In the genomic region with DNA sequence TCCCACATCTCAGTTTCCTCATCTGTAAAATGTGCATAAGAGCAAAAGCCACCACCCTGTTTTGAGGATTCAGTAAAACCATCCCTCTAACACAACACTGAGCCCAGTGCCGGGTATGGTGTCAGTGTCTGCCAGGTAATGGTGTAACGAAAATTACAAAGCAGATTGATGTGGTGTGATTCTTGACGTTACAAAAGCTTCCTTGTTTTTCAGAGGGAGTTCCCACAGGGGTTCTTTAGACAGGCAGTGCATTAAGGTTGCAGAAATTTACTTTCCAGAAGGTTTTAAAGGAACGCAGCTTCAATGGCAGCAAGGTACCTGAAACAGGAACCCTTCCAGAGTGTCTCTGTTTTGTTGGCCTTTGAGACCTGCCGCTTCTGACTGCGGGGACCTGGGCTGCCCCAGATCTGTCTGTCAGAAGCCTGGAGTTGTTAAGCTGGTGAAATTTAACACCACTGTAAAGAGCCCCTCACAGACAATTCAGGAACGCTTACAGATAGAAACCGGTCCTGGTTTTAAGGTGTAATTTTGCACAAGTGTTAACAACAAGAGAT, we compare ENCODE assay signal across 1 cellular context.
A peak's percentile ranks its signal among the peaks of the same experiment; 100 is the strongest.
TF ChIP-seq lines count a peak whose summit lies in the region.

No MANE protein-coding gene starts in this region.

TF ChIP-seq in GM12878, 131 proteins besides CTCF, POLR2A, EP300 and RAD21 (continued from another document):
- TF ChIP-seq, protein P1, sequence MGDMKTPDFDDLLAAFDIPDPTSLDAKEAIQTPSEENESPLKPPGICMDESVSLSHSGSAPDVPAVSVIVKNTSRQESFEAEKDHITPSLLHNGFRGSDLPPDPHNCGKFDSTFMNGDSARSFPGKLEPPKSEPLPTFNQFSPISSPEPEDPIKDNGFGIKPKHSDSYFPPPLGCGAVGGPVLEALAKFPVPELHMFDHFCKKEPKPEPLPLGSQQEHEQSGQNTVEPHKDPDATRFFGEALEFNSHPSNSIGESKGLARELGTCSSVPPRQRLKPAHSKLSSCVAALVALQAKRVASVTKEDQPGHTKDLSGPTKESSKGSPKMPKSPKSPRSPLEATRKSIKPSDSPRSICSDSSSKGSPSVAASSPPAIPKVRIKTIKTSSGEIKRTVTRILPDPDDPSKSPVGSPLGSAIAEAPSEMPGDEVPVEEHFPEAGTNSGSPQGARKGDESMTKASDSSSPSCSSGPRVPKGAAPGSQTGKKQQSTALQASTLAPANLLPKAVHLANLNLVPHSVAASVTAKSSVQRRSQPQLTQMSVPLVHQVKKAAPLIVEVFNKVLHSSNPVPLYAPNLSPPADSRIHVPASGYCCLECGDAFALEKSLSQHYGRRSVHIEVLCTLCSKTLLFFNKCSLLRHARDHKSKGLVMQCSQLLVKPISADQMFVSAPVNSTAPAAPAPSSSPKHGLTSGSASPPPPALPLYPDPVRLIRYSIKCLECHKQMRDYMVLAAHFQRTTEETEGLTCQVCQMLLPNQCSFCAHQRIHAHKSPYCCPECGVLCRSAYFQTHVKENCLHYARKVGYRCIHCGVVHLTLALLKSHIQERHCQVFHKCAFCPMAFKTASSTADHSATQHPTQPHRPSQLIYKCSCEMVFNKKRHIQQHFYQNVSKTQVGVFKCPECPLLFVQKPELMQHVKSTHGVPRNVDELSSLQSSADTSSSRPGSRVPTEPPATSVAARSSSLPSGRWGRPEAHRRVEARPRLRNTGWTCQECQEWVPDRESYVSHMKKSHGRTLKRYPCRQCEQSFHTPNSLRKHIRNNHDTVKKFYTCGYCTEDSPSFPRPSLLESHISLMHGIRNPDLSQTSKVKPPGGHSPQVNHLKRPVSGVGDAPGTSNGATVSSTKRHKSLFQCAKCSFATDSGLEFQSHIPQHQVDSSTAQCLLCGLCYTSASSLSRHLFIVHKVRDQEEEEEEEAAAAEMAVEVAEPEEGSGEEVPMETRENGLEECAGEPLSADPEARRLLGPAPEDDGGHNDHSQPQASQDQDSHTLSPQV (IDR thresholded peaks at IDR 0.05) = no peak
- TF ChIP-seq HDAC6 (IDR thresholded peaks at IDR 0.05; ENCODE audit: unreplicated experiment) (no peak), RUNX3 (IDR thresholded peaks at IDR 0.05; ENCODE audit: low read length) (peak; percentile 41; the same call in 1 of the 2 replicates), CREB1 (IDR thresholded peaks at IDR 0.05; ENCODE audit: low read depth) (peak; percentile 52; the same call in 1 of the 2 replicates), MTA3 (IDR thresholded peaks at IDR 0.05; ENCODE audit: borderline replicate concordance, low read length) (no peak), SIX5 (IDR thresholded peaks at IDR 0.05; ENCODE audit: low read depth, low read length, severe bottlenecking) (no peak), ZNF274 (IDR thresholded peaks at IDR 0.05; ENCODE audit: insufficient read depth, insufficient read length) (no peak), ZNF207 (IDR thresholded peaks at IDR 0.05; ENCODE audit: borderline replicate concordance) (no peak), SREBF1 (IDR thresholded peaks at IDR 0.05; ENCODE audit: low read length) (no peak)
- TF ChIP-seq, protein P2, sequence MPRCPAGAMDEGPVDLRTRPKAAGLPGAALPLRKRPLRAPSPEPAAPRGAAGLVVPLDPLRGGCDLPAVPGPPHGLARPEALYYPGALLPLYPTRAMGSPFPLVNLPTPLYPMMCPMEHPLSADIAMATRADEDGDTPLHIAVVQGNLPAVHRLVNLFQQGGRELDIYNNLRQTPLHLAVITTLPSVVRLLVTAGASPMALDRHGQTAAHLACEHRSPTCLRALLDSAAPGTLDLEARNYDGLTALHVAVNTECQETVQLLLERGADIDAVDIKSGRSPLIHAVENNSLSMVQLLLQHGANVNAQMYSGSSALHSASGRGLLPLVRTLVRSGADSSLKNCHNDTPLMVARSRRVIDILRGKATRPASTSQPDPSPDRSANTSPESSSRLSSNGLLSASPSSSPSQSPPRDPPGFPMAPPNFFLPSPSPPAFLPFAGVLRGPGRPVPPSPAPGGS (IDR thresholded peaks at IDR 0.05; ENCODE audit: borderline replicate concordance, insufficient read depth, low read depth, low read length, poor library complexity, severe bottlenecking) = no peak
